1 cellular context compared by ENCODE assay signal in the genomic region with DNA sequence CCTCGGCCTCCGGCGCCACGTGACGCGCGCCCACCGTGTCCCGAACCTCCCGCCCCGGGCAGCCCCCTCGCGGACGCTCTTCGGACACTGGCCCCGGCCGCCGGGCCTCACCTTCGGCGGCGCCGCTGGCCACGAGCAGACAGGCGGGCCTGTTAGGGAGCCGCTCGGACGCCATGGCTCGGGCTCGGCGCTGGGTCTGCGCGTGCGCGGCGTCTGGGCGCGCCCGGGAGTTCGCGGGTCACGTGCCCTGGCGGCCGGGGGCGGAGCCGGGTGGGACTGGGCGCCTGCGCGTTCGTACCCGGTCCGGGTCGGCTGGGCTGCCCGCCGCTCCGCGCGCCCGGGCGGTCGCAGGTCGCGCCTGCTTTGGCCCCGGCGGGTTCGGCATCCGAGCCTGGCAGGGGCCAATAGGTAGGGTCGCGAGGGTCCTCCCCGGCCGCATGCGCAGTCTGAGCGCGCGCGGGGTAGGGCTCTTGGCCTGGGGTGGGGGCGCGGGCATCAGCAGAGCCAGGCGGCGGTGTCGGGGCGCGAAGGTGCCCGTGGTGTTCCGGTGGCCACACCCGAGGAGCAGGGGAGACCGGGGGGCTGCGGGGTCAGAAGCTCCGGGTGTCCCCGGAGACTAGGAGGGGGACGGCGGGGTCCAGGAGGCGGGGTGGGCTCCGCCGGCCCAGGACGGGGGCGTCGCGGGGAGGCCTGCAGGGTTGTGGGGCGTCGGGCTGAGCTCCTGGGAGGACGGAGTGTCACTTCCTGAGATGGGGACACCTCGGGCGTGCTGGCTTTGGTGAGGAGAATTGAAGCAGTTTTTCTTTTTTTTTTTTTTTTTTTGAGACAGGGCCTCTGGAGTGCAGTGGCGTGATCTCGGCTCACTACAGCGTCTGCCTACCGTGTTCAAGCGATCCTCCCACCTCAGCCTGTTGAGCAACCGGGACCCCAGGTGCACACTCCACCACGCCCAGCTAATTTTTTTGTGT.
TF ChIP-seq lines count a peak whose summit lies in the region.

A gene with protein sequence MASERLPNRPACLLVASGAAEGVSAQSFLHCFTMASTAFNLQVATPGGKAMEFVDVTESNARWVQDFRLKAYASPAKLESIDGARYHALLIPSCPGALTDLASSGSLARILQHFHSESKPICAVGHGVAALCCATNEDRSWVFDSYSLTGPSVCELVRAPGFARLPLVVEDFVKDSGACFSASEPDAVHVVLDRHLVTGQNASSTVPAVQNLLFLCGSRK (minus strand): TSS at position 200 of the 968 bp plus-strand sequence. CDS start 25 bp downstream, at position 175.

TF ChIP-seq in K562, 482 proteins besides CTCF, POLR2A, EP300 and RAD21 (continued from another document and continues in another):
- TF ChIP-seq, protein P1, sequence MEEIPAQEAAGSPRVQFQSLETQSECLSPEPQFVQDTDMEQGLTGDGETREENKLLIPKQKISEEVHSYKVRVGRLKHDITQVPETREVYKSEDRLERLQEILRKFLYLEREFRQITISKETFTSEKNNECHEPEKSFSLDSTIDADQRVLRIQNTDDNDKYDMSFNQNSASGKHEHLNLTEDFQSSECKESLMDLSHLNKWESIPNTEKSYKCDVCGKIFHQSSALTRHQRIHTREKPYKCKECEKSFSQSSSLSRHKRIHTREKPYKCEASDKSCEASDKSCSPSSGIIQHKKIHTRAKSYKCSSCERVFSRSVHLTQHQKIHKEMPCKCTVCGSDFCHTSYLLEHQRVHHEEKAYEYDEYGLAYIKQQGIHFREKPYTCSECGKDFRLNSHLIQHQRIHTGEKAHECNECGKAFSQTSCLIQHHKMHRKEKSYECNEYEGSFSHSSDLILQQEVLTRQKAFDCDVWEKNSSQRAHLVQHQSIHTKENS (CRISPR knock-in tag; IDR thresholded peaks at IDR 0.05) = no peak
- no peak for TF ChIP-seq FOS (IDR thresholded peaks at IDR 0.05; ENCODE audit: extremely low read depth, insufficient read length)
- no peak for TF ChIP-seq ZFPM2 (CRISPR knock-in tag; IDR thresholded peaks at IDR 0.05)
- TF ChIP-seq NONO (IDR thresholded peaks at IDR 0.05; ENCODE audit: low read depth in 2 of 2, low read length in 1 of 2) = peak; percentile 78 to 85
- TF ChIP-seq ZC3H11A (IDR thresholded peaks at IDR 0.05; ENCODE audit: low read depth, low read length) = no peak
- TF ChIP-seq ZKSCAN8 (CRISPR knock-in tag; IDR thresholded peaks at IDR 0.05) = no peak
- TF ChIP-seq, protein P2, sequence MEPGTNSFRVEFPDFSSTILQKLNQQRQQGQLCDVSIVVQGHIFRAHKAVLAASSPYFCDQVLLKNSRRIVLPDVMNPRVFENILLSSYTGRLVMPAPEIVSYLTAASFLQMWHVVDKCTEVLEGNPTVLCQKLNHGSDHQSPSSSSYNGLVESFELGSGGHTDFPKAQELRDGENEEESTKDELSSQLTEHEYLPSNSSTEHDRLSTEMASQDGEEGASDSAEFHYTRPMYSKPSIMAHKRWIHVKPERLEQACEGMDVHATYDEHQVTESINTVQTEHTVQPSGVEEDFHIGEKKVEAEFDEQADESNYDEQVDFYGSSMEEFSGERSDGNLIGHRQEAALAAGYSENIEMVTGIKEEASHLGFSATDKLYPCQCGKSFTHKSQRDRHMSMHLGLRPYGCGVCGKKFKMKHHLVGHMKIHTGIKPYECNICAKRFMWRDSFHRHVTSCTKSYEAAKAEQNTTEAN (CRISPR knock-in tag; IDR thresholded peaks at IDR 0.05) = no peak
- no peak for TF ChIP-seq ETV1 (tag; conservative IDR thresholded peaks at IDR 0.05; ENCODE audit: low read depth)
- no peak for TF ChIP-seq SPI1 (IDR thresholded peaks at IDR 0.05; ENCODE audit: borderline replicate concordance, low read depth, low read length)
- no peak for TF ChIP-seq CAMTA2 (CRISPR knock-in tag; conservative IDR thresholded peaks at IDR 0.05)
- no peak for TF ChIP-seq FOXJ3 (CRISPR knock-in tag; IDR thresholded peaks at IDR 0.05)
- TF ChIP-seq ZNF232 (CRISPR knock-in tag; IDR thresholded peaks at IDR 0.05) = no peak
- peak; percentile 85 for TF ChIP-seq RBFOX2 (IDR thresholded peaks at IDR 0.05; ENCODE audit: low read depth, low read length)
- TF ChIP-seq TFAM (CRISPR knock-in tag; conservative IDR thresholded peaks at IDR 0.05) = no peak
- no peak for TF ChIP-seq KAT2B (IDR thresholded peaks at IDR 0.05; ENCODE audit: low read depth, low read length)
- TF ChIP-seq XRCC4 (IDR thresholded peaks at IDR 0.05; ENCODE audit: extremely low read depth, insufficient read depth, insufficient read length) = no peak
- no peak for TF ChIP-seq BRD4 (IDR thresholded peaks at IDR 0.05)
- no peak for TF ChIP-seq MCM3 (IDR thresholded peaks at IDR 0.05)
- TF ChIP-seq, protein P3, sequence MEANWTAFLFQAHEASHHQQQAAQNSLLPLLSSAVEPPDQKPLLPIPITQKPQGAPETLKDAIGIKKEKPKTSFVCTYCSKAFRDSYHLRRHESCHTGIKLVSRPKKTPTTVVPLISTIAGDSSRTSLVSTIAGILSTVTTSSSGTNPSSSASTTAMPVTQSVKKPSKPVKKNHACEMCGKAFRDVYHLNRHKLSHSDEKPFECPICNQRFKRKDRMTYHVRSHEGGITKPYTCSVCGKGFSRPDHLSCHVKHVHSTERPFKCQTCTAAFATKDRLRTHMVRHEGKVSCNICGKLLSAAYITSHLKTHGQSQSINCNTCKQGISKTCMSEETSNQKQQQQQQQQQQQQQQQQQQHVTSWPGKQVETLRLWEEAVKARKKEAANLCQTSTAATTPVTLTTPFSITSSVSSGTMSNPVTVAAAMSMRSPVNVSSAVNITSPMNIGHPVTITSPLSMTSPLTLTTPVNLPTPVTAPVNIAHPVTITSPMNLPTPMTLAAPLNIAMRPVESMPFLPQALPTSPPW (CRISPR knock-in tag; IDR thresholded peaks at IDR 0.05) = peak; percentile 31; the same call in 1 of the 2 replicates
- TF ChIP-seq, protein P4, sequence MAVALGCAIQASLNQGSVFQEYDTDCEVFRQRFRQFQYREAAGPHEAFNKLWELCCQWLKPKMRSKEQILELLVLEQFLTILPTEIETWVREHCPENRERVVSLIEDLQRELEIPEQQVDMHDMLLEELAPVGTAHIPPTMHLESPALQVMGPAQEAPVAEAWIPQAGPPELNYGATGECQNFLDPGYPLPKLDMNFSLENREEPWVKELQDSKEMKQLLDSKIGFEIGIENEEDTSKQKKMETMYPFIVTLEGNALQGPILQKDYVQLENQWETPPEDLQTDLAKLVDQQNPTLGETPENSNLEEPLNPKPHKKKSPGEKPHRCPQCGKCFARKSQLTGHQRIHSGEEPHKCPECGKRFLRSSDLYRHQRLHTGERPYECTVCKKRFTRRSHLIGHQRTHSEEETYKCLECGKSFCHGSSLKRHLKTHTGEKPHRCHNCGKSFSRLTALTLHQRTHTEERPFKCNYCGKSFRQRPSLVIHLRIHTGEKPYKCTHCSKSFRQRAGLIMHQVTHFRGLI (CRISPR knock-in tag; IDR thresholded peaks at IDR 0.05) = no peak
- TF ChIP-seq, protein P5, sequence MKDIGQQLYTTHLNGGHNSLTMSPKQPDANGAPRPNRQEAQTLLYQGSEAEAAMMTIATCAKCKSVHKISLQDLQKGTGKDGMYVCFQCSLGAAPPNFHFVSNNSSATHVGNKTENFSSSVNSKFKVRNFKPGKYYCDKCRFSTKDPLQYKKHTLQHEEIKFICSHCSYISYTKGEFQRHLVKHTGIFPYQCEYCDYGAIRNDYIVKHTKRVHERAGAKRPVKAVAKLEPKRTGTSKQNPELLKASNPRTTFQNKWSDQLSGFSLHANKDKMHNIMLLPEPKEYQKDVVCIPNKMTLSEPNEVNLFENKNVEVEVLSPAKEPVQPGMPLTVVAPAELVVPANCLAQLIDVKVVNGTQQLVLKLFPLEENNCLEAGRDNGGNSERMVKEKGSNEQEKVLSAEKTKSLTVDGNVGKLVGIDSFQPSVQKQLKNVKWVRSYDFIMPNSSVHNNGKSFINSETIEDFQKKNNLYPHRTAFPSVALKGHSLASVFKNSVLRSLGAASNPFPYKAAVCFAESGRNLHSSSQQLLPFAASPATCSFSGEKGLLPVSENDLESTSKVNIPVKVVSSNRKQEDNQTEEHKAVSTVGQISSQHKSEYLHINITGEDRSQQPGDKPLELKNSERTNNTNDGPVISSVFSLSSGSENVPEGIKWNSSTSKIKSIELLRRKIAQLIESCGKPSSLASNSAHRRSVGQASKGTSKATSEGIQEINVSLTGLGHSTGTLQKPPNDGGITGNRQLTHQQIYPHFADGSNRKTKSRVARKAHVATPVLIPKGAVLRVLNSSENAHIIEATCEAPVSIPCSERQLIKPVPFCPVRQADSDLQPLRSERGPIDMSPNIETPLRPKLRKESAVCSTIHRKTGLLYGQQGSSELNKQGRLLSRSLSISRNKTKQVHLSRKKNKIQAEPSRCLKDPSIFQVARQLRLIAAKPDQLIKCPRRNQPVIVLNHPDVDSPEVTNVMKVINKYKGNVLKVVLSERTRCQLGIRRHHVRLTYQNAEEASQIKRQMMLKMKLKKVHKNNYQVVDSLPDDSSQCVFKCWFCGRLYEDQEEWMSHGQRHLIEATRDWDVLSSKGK (CRISPR knock-in tag; IDR thresholded peaks at IDR 0.05) = no peak
- TF ChIP-seq, protein P6, sequence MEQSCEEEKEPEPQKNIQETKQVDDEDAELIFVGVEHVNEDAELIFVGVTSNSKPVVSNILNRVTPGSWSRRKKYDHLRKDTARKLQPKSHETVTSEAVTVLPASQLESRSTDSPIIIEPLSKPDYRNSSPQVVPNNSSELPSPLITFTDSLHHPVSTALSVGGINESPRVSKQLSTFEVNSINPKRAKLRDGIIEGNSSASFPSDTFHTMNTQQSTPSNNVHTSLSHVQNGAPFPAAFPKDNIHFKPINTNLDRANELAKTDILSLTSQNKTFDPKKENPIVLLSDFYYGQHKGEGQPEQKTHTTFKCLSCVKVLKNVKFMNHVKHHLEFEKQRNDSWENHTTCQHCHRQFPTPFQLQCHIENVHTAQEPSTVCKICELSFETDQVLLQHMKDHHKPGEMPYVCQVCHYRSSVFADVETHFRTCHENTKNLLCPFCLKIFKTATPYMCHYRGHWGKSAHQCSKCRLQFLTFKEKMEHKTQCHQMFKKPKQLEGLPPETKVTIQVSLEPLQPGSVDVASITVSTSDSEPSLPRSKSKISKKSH (CRISPR knock-in tag; IDR thresholded peaks at IDR 0.05) = no peak
- no peak for TF ChIP-seq TGIF2 (CRISPR knock-in tag; IDR thresholded peaks at IDR 0.05)
- TF ChIP-seq ZNF124 (CRISPR knock-in tag; IDR thresholded peaks at IDR 0.05) = no peak
- no peak for TF ChIP-seq SRSF3 (IDR thresholded peaks at IDR 0.05; ENCODE audit: insufficient read depth, low read length)
- no peak for TF ChIP-seq SOX6 (IDR thresholded peaks at IDR 0.05)
- no peak for TF ChIP-seq ZNF431 (CRISPR knock-in tag; IDR thresholded peaks at IDR 0.05)
- peak; percentile 26 for TF ChIP-seq PCBP1 (IDR thresholded peaks at IDR 0.05; ENCODE audit: low read depth, low read length, poor library complexity, severe bottlenecking)
- no peak for TF ChIP-seq BRD9 (IDR thresholded peaks at IDR 0.05; ENCODE audit: low read depth, partially characterized antibody)
- peak; percentile 70 for TF ChIP-seq SAP30 (IDR thresholded peaks at IDR 0.05; ENCODE audit: borderline replicate concordance, insufficient read depth, low read depth, low read length, poor library complexity, severe bottlenecking)
- TF ChIP-seq MIER1 (IDR thresholded peaks at IDR 0.05; ENCODE audit: low read depth) = no peak
- no peak for TF ChIP-seq ZNF354B (CRISPR knock-in tag; IDR thresholded peaks at IDR 0.05)
- TF ChIP-seq CHD2 (IDR thresholded peaks at IDR 0.05; ENCODE audit: low read depth, low read length) = no peak
- TF ChIP-seq HMG20B (CRISPR knock-in tag; IDR thresholded peaks at IDR 0.05) = no peak
- TF ChIP-seq NCOA6 (IDR thresholded peaks at IDR 0.05) = no peak
- no peak for TF ChIP-seq ZNF561 (CRISPR knock-in tag; conservative IDR thresholded peaks at IDR 0.05)
- TF ChIP-seq KLF10 (CRISPR knock-in tag; IDR thresholded peaks at IDR 0.05) = no peak
- TF ChIP-seq, protein P7, sequence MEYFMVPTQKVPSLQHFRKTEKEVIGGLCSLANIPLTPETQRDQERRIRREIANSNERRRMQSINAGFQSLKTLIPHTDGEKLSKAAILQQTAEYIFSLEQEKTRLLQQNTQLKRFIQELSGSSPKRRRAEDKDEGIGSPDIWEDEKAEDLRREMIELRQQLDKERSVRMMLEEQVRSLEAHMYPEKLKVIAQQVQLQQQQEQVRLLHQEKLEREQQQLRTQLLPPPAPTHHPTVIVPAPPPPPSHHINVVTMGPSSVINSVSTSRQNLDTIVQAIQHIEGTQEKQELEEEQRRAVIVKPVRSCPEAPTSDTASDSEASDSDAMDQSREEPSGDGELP (CRISPR knock-in tag; IDR thresholded peaks at IDR 0.05; ENCODE audit: borderline replicate concordance) = peak; percentile 55; the same call in 1 of the 2 replicates
- peak; percentile 85 for TF ChIP-seq SIN3B (IDR thresholded peaks at IDR 0.05; ENCODE audit: low read depth)
- TF ChIP-seq, protein P8, sequence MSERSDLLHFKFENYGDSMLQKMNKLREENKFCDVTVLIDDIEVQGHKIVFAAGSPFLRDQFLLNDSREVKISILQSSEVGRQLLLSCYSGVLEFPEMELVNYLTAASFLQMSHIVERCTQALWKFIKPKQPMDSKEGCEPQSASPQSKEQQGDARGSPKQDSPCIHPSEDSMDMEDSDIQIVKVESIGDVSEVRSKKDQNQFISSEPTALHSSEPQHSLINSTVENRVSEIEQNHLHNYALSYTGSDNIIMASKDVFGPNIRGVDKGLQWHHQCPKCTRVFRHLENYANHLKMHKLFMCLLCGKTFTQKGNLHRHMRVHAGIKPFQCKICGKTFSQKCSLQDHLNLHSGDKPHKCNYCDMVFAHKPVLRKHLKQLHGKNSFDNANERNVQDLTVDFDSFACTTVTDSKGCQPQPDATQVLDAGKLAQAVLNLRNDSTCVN (CRISPR knock-in tag; IDR thresholded peaks at IDR 0.05) = no peak
- no peak for TF ChIP-seq CHD4 (IDR thresholded peaks at IDR 0.05; ENCODE audit: insufficient read depth, insufficient replicate concordance, low read depth, low read length, poor library complexity, severe bottlenecking)
- no peak for TF ChIP-seq SMARCB1 (IDR thresholded peaks at IDR 0.05; ENCODE audit: insufficient read length, low read depth)
- TF ChIP-seq SIX5 (IDR thresholded peaks at IDR 0.05; ENCODE audit: borderline replicate concordance in 1 of 2, insufficient read depth in 1 of 2, low read depth in 1 of 2, low read length in 2 of 2) = no peak
- no peak for TF ChIP-seq ZNF146 (CRISPR knock-in tag; IDR thresholded peaks at IDR 0.05; ENCODE audit: unreplicated experiment)
- TF ChIP-seq EZH2 (IDR thresholded peaks at IDR 0.05; ENCODE audit: borderline replicate concordance, low read depth, low read length) = no peak
- no peak for TF ChIP-seq ZNF766 (CRISPR knock-in tag; conservative IDR thresholded peaks at IDR 0.05)
